12 cellular contexts compared by ENCODE assay signal in the genomic region with DNA sequence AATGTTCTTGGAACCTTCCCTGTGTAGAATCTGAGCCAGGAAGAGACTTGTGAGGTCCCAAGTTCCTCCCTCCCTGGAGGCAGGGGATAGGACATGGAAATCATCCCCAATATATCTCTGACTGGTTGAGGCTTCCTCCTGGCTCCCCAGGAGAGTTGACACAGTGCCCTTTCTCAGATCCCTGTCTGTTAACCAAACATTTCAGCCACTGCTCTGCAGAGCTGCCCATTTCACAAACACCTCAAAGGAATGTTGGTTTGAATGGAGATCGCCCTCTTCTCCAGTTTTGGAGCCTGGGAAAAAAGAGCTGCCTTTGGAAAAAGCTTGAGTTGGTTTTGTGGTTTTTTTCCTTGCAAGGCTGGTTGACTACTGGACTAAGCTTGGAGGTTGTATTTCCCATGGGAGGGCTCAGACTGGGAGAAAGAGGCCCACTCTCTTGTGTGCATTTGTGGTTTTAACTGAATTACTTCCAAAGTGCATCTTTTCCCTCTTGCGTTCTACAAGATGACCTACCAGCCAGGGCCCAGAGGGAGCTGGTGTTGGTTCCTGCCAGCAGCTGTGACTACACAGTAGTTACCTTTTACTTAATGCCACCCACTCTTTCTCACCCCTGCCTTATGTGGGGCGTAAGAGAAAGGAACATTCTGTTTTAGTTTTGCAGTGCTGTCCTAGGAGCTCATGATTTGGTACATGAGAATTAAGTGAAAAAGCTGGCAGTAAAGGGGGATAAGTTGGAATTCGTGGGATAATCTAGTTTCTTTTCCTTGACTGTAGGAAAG. TPM values are rescaled to one million over a fixed set of nuclear protein-coding genes. Genes with fewer than 3 reads are reported as not detected.
DNase-seq lines count a peak whose midpoint lies in the region; ATAC-seq and TF ChIP-seq lines count a peak whose summit lies in the region.
"Had no signal": no experiment of that assay in that cellular context is flagged by ENCODE, and none has a peak within 500 bp of the region (broad histone marks: within the 10 kb centered on the region; RNA-seq: fewer than 3 reads in every experiment).

No MANE protein-coding gene starts in this region.

- no peak for TF ChIP-seq EP300 in esophagus muscularis mucosa (IDR thresholded peaks at IDR 0.05)

- H3K4me3 ChIP-seq in NB4 (ENCODE audit: low read depth, low read length) (no peak overlapping the region), esophagus muscularis mucosa (no peak overlapping the region), skeletal muscle cell (ENCODE audit: low read depth, low read length) (no peak overlapping the region)

- H3K9me3 ChIP-seq in esophagus muscularis mucosa: no peaks in the 10 kb centered on the region

- intact Hi-C loops in esophagus muscularis mucosa (cut with DNase I): no loop called here

- TF ChIP-seq CTCF in NB4 (IDR thresholded peaks at IDR 0.05; ENCODE audit: low read depth, low read length): no peak
- TF ChIP-seq CTCF in esophagus muscularis mucosa (IDR thresholded peaks at IDR 0.05): no peak

- no peaks in the 10 kb centered on the region for H3K27me3 ChIP-seq in esophagus muscularis mucosa

- peaks cover 3 to 32% (median 27%) of the 10 kb centered on the region in 4 donors for H3K4me1 ChIP-seq in esophagus muscularis mucosa

- H3K36me3 ChIP-seq in esophagus muscularis mucosa: peaks cover 0 to 33% (median 22%) of the 10 kb centered on the region in 4 donors

- no peak for ATAC-seq in HG03565 (IDR thresholded peaks at IDR 0.05; ENCODE audit: unreplicated experiment)
- ATAC-seq in GM21528 (IDR thresholded peaks at IDR 0.05; ENCODE audit: low FRiP score, unreplicated experiment): no peak

- WGBS in esophagus muscularis mucosa: 62% methylated on average over 4 of the region's 4 CpGs

- TF ChIP-seq POLR2A in NB4 (IDR thresholded peaks at IDR 0.05; ENCODE audit: extremely low read depth, insufficient read length): no peak
- TF ChIP-seq POLR2A in esophagus muscularis mucosa (IDR thresholded peaks at IDR 0.05; ENCODE audit: low read depth): no peak

- DNase-seq in EH (ENCODE audit: low read depth) (peak; percentile 99), NB4 (ENCODE audit: low read depth) (peak; percentile 79), esophagus muscularis mucosa (ENCODE audit: extremely low spot score) (no peak), skeletal muscle cell (ENCODE audit: low read depth) (peak; percentile 99), NCI-H2196 (lab: John Stamatoyannopoulos, UW; ENCODE audit: unreplicated experiment) (no peak), ecto neural progenitor cell (ENCODE audit: low spot score) (no peak)
- DNase-seq: GF-D8, mesendoderm, NCI-H1105, SHP77 treated with DMSO at 0.1 percent for 48 hours had no signal

- H3K27ac ChIP-seq in esophagus muscularis mucosa (replicated peaks in 1 of 4): peak overlapping the region in 3 of 4 donors; percentile 33 to 53 (median 41)

RNA-seq across cellular contexts. Expression of gene RCL1, which starts 45.2 kb away (rescaled TPM):
- 10 to 100 TPM; 13.4 to 19.1 (median 14.9) TPM for total RNA-seq in esophagus muscularis mucosa

Comparison
In these comparisons a context has a peak if more than half of its experiments do, and no peak if none do; other contexts are left out.
1. DNase-seq: peak in EH (single experiment), NB4 (single experiment) and skeletal muscle cell (single experiment); none in esophagus muscularis mucosa (single experiment), NCI-H2196 (single experiment) and ecto neural progenitor cell (single experiment).